37 cellular contexts compared by ENCODE assay signal in genomic region chr1:34433099-34433498, GRCh38.
"Had no signal": no experiment of that assay in that cellular context is flagged by ENCODE, and none has a peak within 500 bp of the region (broad histone marks: within the 10 kb centered on the region; RNA-seq: fewer than 3 reads in every experiment).

No MANE protein-coding gene starts in this region.

- H3K27ac Mint-ChIP-seq: activated naive CD4-positive, alpha-beta T cell treated with anti-CD3 and anti-CD28 coated beads for 36 hours; activated naive CD4-positive, alpha-beta T cell treated with anti-CD3 and anti-CD28 coated beads, Interleukin-2, amount 10 ng/mL, durations not matched to agents 7 days and 5 days; activated naive CD4-positive, alpha-beta T cell treated with anti-CD3 and anti-CD28 coated beads, Interleukin-2, amount 50 U/mL, for 24 hours; activated naive CD4-positive, alpha-beta T cell treated with anti-CD3 and anti-CD28 coated beads, Interleukin-2, amount 50 U/mL, for 72 hours; activated naive CD8-positive, alpha-beta T cell; activated naive CD8-positive, alpha-beta T cell treated with anti-CD3 and anti-CD28 coated beads for 36 hours; activated naive CD8-positive, alpha-beta T cell treated with anti-CD3 and anti-CD28 coated beads, Interleukin-2, amount 10 ng/mL, durations not matched to agents 7 days and 5 days; activated naive CD8-positive, alpha-beta T cell treated with anti-CD3 and anti-CD28 coated beads, Interleukin-2, amount 50 U/mL, for 24 hours; activated T-cell treated with anti-CD3 and anti-CD28 coated beads, Interleukin-2, amount 50 U/mL, for 24 hours; activated T-cell treated with anti-CD3 and anti-CD28 coated beads, Interleukin-2, amount 50 U/mL, for 72 hours; activated T-helper 1 cell treated with anti-CD3 and anti-CD28 coated beads, Interleukin-12 subunit alpha, Interleukin-12 subunit beta, Interleukin-2, Interleukin-4 antibody, amounts not matched to agents 30 ng/mL and 10 ng/mL and 1 ng/mL, durations not matched to agents 14 hours and 24 hours and 36 hours; activated T-helper 17 cell treated with anti-CD3 and anti-CD28 coated beads, Interleukin-2, amount 50 U/mL, for 72 hours; activated T-helper 2 cell treated with anti-CD3 and anti-CD28 coated beads, Interferon-gamma antibody, Interleukin-2, Interleukin-4, amounts not matched to agents 10 μg/mL and 5 μg/mL and 100 μg/mL, durations not matched to agents 14 hours and 24 hours and 36 hours; brain had no signal

- H3K27ac ChIP-seq: adrenal gland, ascending aorta, body of pancreas, brain microvascular endothelial cell, breast epithelium, cardiac muscle cell had no signal

- H3K27me3 Mint-ChIP-seq: activated naive CD8-positive, alpha-beta T cell; activated naive CD8-positive, alpha-beta T cell treated with anti-CD3 and anti-CD28 coated beads, Interleukin-2, amount 50 U/mL, for 24 hours had no signal

- DNase-seq: activated effector memory CD4-positive, alpha-beta T cell treated with anti-CD3 and anti-CD28 coated beads, Interleukin-2, amount 50 U/mL, for 16 hours; activated effector memory CD4-positive, alpha-beta T cell treated with Interleukin-2 at 50 U/mL for 16 hours; activated gamma-delta T cell; activated gamma-delta T cell treated with Interleukin-2 at 50 U/mL for 16 hours; activated naive CD4-positive, alpha-beta T cell; activated naive CD4-positive, alpha-beta T cell treated with anti-CD3 and anti-CD28 coated beads for 36 hours; activated naive CD4-positive, alpha-beta T cell treated with anti-CD3 and anti-CD28 coated beads, Interleukin-2, amount 10 ng/mL, durations not matched to agents 7 days and 5 days; activated naive CD4-positive, alpha-beta T cell treated with anti-CD3 and anti-CD28 coated beads, Interleukin-2, amount 50 U/mL, for 16 hours; activated naive CD4-positive, alpha-beta T cell treated with Interleukin-2 at 50 U/mL for 16 hours; activated naive CD8-positive, alpha-beta T cell treated with anti-CD3 and anti-CD28 coated beads for 36 hours; activated naive CD8-positive, alpha-beta T cell treated with anti-CD3 and anti-CD28 coated beads, Interleukin-2, amount 10 ng/mL, durations not matched to agents 7 days and 5 days; activated naive CD8-positive, alpha-beta T cell treated with anti-CD3 and anti-CD28 coated beads, Interleukin-2, amount 50 U/mL, for 24 hours; activated T-cell treated with anti-CD3 and anti-CD28 coated beads, Interleukin-2, amount 50 U/mL, for 1 hour; activated T-cell treated with anti-CD3 and anti-CD28 coated beads, Interleukin-2, amount 50 U/mL, for 24 hours; activated T-cell treated with anti-CD3 and anti-CD28 coated beads, Interleukin-2, amount 50 U/mL, for 4 hours; activated T-cell treated with anti-CD3 and anti-CD28 coated beads, Interleukin-2, amount 50 U/mL, for 48 hours; activated T-cell treated with anti-CD3 and anti-CD28 coated beads, Interleukin-2, amount 50 U/mL, for 72 hours; adrenal gland; amniotic stem cell; amygdala; anterior cingulate cortex; aorta; body of pancreas; brain microvascular endothelial cell; central memory CD4-positive, alpha-beta T cell; cerebellar nuclear complex had no signal

- H3K9me3 Mint-ChIP-seq: activated naive CD4-positive, alpha-beta T cell treated with anti-CD3 and anti-CD28 coated beads for 36 hours; activated naive CD4-positive, alpha-beta T cell treated with anti-CD3 and anti-CD28 coated beads, Interleukin-2, amount 10 ng/mL, durations not matched to agents 7 days and 5 days; activated naive CD4-positive, alpha-beta T cell treated with anti-CD3 and anti-CD28 coated beads, Interleukin-2, amount 50 U/mL, for 24 hours; activated naive CD4-positive, alpha-beta T cell treated with anti-CD3 and anti-CD28 coated beads, Interleukin-2, amount 50 U/mL, for 72 hours; activated naive CD8-positive, alpha-beta T cell treated with anti-CD3 and anti-CD28 coated beads for 36 hours; activated naive CD8-positive, alpha-beta T cell treated with anti-CD3 and anti-CD28 coated beads, Interleukin-2, amount 10 ng/mL, durations not matched to agents 7 days and 5 days; activated naive CD8-positive, alpha-beta T cell treated with anti-CD3 and anti-CD28 coated beads, Interleukin-2, amount 50 U/mL, for 24 hours; activated T-cell treated with anti-CD3 and anti-CD28 coated beads, Interleukin-2, amount 50 U/mL, for 24 hours; activated T-cell treated with anti-CD3 and anti-CD28 coated beads, Interleukin-2, amount 50 U/mL, for 4 hours; activated T-cell treated with anti-CD3 and anti-CD28 coated beads, Interleukin-2, amount 50 U/mL, for 72 hours; activated T-helper 1 cell treated with anti-CD3 and anti-CD28 coated beads, Interleukin-12 subunit alpha, Interleukin-12 subunit beta, Interleukin-2, Interleukin-4 antibody, amounts not matched to agents 30 ng/mL and 10 ng/mL and 1 ng/mL, durations not matched to agents 14 hours and 24 hours and 36 hours; activated T-helper 17 cell treated with anti-CD3 and anti-CD28 coated beads, Interleukin-2, amount 50 U/mL, for 72 hours; activated T-helper 2 cell treated with anti-CD3 and anti-CD28 coated beads, Interferon-gamma antibody, Interleukin-2, Interleukin-4, amounts not matched to agents 10 μg/mL and 5 μg/mL and 100 μg/mL, durations not matched to agents 14 hours and 24 hours and 36 hours; brain; central memory CD8-positive, alpha-beta T cell had no signal

- H3K36me3 ChIP-seq: adrenal gland, ascending aorta, brain microvascular endothelial cell, breast epithelium, cardiac muscle cell had no signal

- H3K4me3 Mint-ChIP-seq: activated naive CD4-positive, alpha-beta T cell treated with anti-CD3 and anti-CD28 coated beads for 36 hours; activated naive CD4-positive, alpha-beta T cell treated with anti-CD3 and anti-CD28 coated beads, Interleukin-2, amount 10 ng/mL, durations not matched to agents 7 days and 5 days; activated naive CD4-positive, alpha-beta T cell treated with anti-CD3 and anti-CD28 coated beads, Interleukin-2, amount 50 U/mL, for 24 hours; activated naive CD8-positive, alpha-beta T cell; activated naive CD8-positive, alpha-beta T cell treated with anti-CD3 and anti-CD28 coated beads for 36 hours; activated naive CD8-positive, alpha-beta T cell treated with anti-CD3 and anti-CD28 coated beads, Interleukin-2, amount 10 ng/mL, durations not matched to agents 7 days and 5 days; activated naive CD8-positive, alpha-beta T cell treated with anti-CD3 and anti-CD28 coated beads, Interleukin-2, amount 50 U/mL, for 24 hours; activated T-cell treated with anti-CD3 and anti-CD28 coated beads, Interleukin-2, amount 50 U/mL, for 24 hours; activated T-cell treated with anti-CD3 and anti-CD28 coated beads, Interleukin-2, amount 50 U/mL, for 4 hours; activated T-cell treated with anti-CD3 and anti-CD28 coated beads, Interleukin-2, amount 50 U/mL, for 72 hours; activated T-helper 1 cell treated with anti-CD3 and anti-CD28 coated beads, Interleukin-12 subunit alpha, Interleukin-12 subunit beta, Interleukin-2, Interleukin-4 antibody, amounts not matched to agents 30 ng/mL and 10 ng/mL and 1 ng/mL, durations not matched to agents 14 hours and 24 hours and 36 hours; activated T-helper 17 cell treated with anti-CD3 and anti-CD28 coated beads, Interleukin-2, amount 50 U/mL, for 72 hours; brain; central memory CD8-positive, alpha-beta T cell had no signal

- H3K36me3 Mint-ChIP-seq: activated naive CD4-positive, alpha-beta T cell treated with anti-CD3 and anti-CD28 coated beads, Interleukin-2, amount 10 ng/mL, durations not matched to agents 7 days and 5 days; activated naive CD4-positive, alpha-beta T cell treated with anti-CD3 and anti-CD28 coated beads, Interleukin-2, amount 50 U/mL, for 24 hours; activated naive CD4-positive, alpha-beta T cell treated with anti-CD3 and anti-CD28 coated beads, Interleukin-2, amount 50 U/mL, for 72 hours; activated naive CD8-positive, alpha-beta T cell; activated naive CD8-positive, alpha-beta T cell treated with anti-CD3 and anti-CD28 coated beads for 36 hours; activated naive CD8-positive, alpha-beta T cell treated with anti-CD3 and anti-CD28 coated beads, Interleukin-2, amount 10 ng/mL, durations not matched to agents 7 days and 5 days; brain had no signal

- H3K4me1 Mint-ChIP-seq: activated naive CD4-positive, alpha-beta T cell treated with anti-CD3 and anti-CD28 coated beads, Interleukin-2, amount 10 ng/mL, durations not matched to agents 7 days and 5 days; activated naive CD4-positive, alpha-beta T cell treated with anti-CD3 and anti-CD28 coated beads, Interleukin-2, amount 50 U/mL, for 24 hours; activated naive CD8-positive, alpha-beta T cell treated with anti-CD3 and anti-CD28 coated beads for 36 hours; activated naive CD8-positive, alpha-beta T cell treated with anti-CD3 and anti-CD28 coated beads, Interleukin-2, amount 10 ng/mL, durations not matched to agents 7 days and 5 days; activated naive CD8-positive, alpha-beta T cell treated with anti-CD3 and anti-CD28 coated beads, Interleukin-2, amount 50 U/mL, for 24 hours; activated T-helper 17 cell treated with anti-CD3 and anti-CD28 coated beads, Interleukin-2, amount 50 U/mL, for 72 hours; brain; central memory CD8-positive, alpha-beta T cell had no signal

- H3K9me3 ChIP-seq: adrenal gland, ascending aorta, body of pancreas, breast epithelium had no signal

- H3K4me3 ChIP-seq: adrenal gland, ascending aorta, body of pancreas, breast epithelium, cardiac muscle cell had no signal

- H3K27me3 ChIP-seq: adrenal gland, ascending aorta, body of pancreas, brain microvascular endothelial cell, breast epithelium had no signal
